ENCODE assay signal across 15 cellular contexts in genomic region chr6:30836431-30836866, GRCh38. TPM values are rescaled to one million over a fixed set of nuclear protein-coding genes. Genes with fewer than 3 reads are reported as not detected.
DNase-seq lines count a peak whose midpoint lies in the region; ATAC-seq, FAIRE-seq and TF ChIP-seq lines count a peak whose summit lies in the region.
"Had no signal": no experiment of that assay in that cellular context is flagged by ENCODE, and none has a peak within 500 bp of the region (broad histone marks: within the 10 kb centered on the region; RNA-seq: fewer than 3 reads in every experiment).

No MANE protein-coding gene starts in this region.

- no peaks in the 10 kb centered on the region for H3K36me3 ChIP-seq in fibroblast of lung (ENCODE audit: control insufficient read depth, insufficient read depth, low read length)
- H3K36me3 ChIP-seq: colonic mucosa had no signal

- H3K4me1 ChIP-seq in fibroblast of lung (ENCODE audit: control insufficient read depth, extremely low read depth, insufficient read depth, low read length) = no peaks in the 10 kb centered on the region
- H3K4me1 ChIP-seq: colonic mucosa had no signal

- H3K4me1 Mint-ChIP-seq in nephron progenitor cell = peaks cover 38% of the 10 kb centered on the region

- no peak for FAIRE-seq in D721Med (lab: Jason Lieb, UNC)
- FAIRE-seq: G401.6 had no signal

- H4K20me1 ChIP-seq in fibroblast of lung (ENCODE audit: control insufficient read depth, extremely low read depth, insufficient read depth, low read length) = no peaks in the 10 kb centered on the region

- TF ChIP-seq CTCF in fibroblast of lung (conservative IDR thresholded peaks at IDR 0.05 in 1 of 2, IDR thresholded peaks at IDR 0.05 in 1 of 2; ENCODE audit: low read depth in 1 of 2, low read length in 2 of 2) (no peak), nephron progenitor cell (IDR thresholded peaks at IDR 0.05) (no peak), D721Med (IDR thresholded peaks at IDR 0.05; ENCODE audit: insufficient read depth, missing control alignments) (no peak)

- H3K27me3 Mint-ChIP-seq in nephron progenitor cell (ENCODE audit: low read depth, poor library complexity) = peaks cover 14% of the 10 kb centered on the region

- no peaks in the 10 kb centered on the region for H3K27me3 ChIP-seq in fibroblast of lung (ENCODE audit: control insufficient read depth, insufficient read depth, low read length)
- H3K27me3 ChIP-seq: colonic mucosa had no signal

- ATAC-seq in HG02610 (IDR thresholded peaks at IDR 0.05; ENCODE audit: unreplicated experiment) = no peak

- no peaks in the 10 kb centered on the region for H3K9me3 Mint-ChIP-seq in nephron progenitor cell

- no peak overlapping the region for H2AFZ ChIP-seq in fibroblast of lung (ENCODE audit: low read length)
- H2AFZ ChIP-seq: parathyroid adenoma had no signal

- no peak overlapping the region for H3K4me3 ChIP-seq in fibroblast of lung (replicated peaks in 1 of 4; ENCODE audit: control extremely low read depth in 1 of 4, insufficient read depth in 1 of 4, low read depth in 3 of 4, low read length in 4 of 4)
- H3K4me3 ChIP-seq: colonic mucosa had no signal

- peak overlapping the region; percentile 42 for H3K27ac Mint-ChIP-seq in nephron progenitor cell

- no peaks in the 10 kb centered on the region for H3K79me2 ChIP-seq in fibroblast of lung (ENCODE audit: control insufficient read depth, insufficient read depth, low read length)
- H3K79me2 ChIP-seq: parathyroid adenoma had no signal

- H3K36me3 Mint-ChIP-seq in nephron progenitor cell (ENCODE audit: low read depth) = no peaks in the 10 kb centered on the region

- H3K9me3 ChIP-seq in fibroblast of lung (ENCODE audit: control insufficient read depth, insufficient read depth, low read depth, low read length) = no peaks in the 10 kb centered on the region
- H3K9me3 ChIP-seq: colonic mucosa had no signal

- no peak overlapping the region for H3K27ac ChIP-seq in fibroblast of lung (ENCODE audit: insufficient read depth, low read length)
- H3K27ac ChIP-seq: colonic mucosa, parathyroid adenoma had no signal

- H3K4me3 Mint-ChIP-seq in nephron progenitor cell = no peak overlapping the region

- DNase-seq in AG08396 (ENCODE audit: low spot score) = peak; percentile 40
- DNase-seq in M059J (ENCODE audit: low read depth) = peak; percentile 70
- DNase-seq in fibroblast of lung (ENCODE audit: low read depth in 2 of 2) = peak; percentile 66 to 78
- no peak for DNase-seq in nephron progenitor cell
- no peak for DNase-seq in GM19238 (ENCODE audit: insufficient read length, low spot score)
- no peak for DNase-seq in RKO (ENCODE audit: low spot score)
- no peak for DNase-seq in D721Med (ENCODE audit: insufficient read length, low spot score)
- DNase-seq: activated CD4-positive, alpha-beta T cell treated with anti-CD3 and anti-CD28 coated beads for 48 hours; activated gamma-delta T cell; colonic mucosa; NCI-H1417 treated with DMSO at 0.1 percent for 48 hours; T-helper 1 cell had no signal

- H3K9ac ChIP-seq in fibroblast of lung (ENCODE audit: insufficient read depth, low read length) = no peak overlapping the region
- H3K9ac ChIP-seq: parathyroid adenoma had no signal

- no peak overlapping the region for H3K4me2 ChIP-seq in fibroblast of lung (ENCODE audit: extremely low read depth, insufficient read depth, low read length)

RNA-seq across cellular contexts. Expression of gene DDR1, which starts 47.9 kb away (rescaled TPM):
- 33.9 and 73.5 TPM in 2 replicates for total RNA-seq in M059J (2014; rRNA removed; shearing (Covaris generic))
- total RNA-seq in fibroblast of lung = 16.7 and 17.5 TPM in 2 replicates
- polyA plus RNA-seq in fibroblast of lung = 6.2 and 10.9 TPM in 2 replicates
- polyA plus RNA-seq in fibroblast of lung (2012) = 10.7 and 18.4 TPM in 2 replicates
- polyA minus RNA-seq in fibroblast of lung (ENCODE audit: low replicate concordance) = 14.7 and 61.1 TPM in 2 replicates

Comparison
In these comparisons a context has a peak if more than half of its experiments do, and no peak if none do; other contexts are left out.
1. DNase-seq: peak in AG08396 (single experiment), M059J (single experiment) and fibroblast of lung (2 of 2); none in nephron progenitor cell (single experiment), GM19238 (single experiment), RKO (single experiment) and D721Med (single experiment).